12 cellular contexts compared by ENCODE assay signal in the genomic region with DNA sequence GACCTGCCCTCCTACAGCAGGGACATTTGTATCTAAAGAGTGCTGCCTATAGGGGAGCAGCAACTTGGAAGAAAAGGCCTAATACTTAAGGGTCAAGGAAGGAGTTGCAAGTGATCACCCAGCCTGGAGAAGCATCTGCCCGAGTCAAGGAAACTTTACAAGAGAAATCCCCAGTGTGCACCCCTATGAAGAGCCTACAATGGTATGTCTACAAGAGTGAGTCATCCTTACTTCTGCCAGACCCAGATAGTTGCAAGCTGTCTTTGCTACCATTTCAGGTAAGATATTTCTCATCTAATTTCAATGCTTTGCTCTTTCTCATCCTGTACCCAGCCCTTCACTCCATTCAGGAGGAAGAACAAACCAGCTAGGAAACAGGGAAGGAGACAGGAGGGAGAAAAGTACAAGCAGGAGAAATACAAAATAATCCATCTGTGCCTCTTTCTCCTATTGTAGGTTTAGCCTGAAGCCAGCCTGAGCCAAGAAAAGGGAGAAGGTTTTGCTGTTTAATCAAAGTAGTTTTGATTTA. TPM values are rescaled to one million over a fixed set of nuclear protein-coding genes. Genes with fewer than 3 reads are reported as not detected.
DNase-seq lines count a peak whose midpoint lies in the region; ATAC-seq, FAIRE-seq and TF ChIP-seq lines count a peak whose summit lies in the region.
"Had no signal": no experiment of that assay in that cellular context is flagged by ENCODE, and none has a peak within 500 bp of the region (broad histone marks: within the 10 kb centered on the region; RNA-seq: fewer than 3 reads in every experiment).

No MANE protein-coding gene starts in this region.

- no peak for TF ChIP-seq RAD21 in HepG2 (CRISPR knock-in tag; IDR thresholded peaks at IDR 0.05)

- no peak for TF ChIP-seq CTCF in HepG2 (CRISPR knock-in tag; IDR thresholded peaks at IDR 0.05)
- no peak for TF ChIP-seq CTCF in right lobe of liver (IDR thresholded peaks at IDR 0.05)
- no peak for TF ChIP-seq CTCF in RWPE2 (IDR thresholded peaks at IDR 0.05; ENCODE audit: poor library complexity, severe bottlenecking)
- TF ChIP-seq CTCF in fibroblast of villous mesenchyme (IDR thresholded peaks at IDR 0.05; ENCODE audit: insufficient read depth, low read depth, low read length): no peak
- TF ChIP-seq CTCF in GM10248 (IDR thresholded peaks at IDR 0.05; ENCODE audit: control extremely low read depth, extremely low read depth, low read depth, missing control alignments): no peak

- H3K4me1 ChIP-seq in HepG2 (ENCODE audit: insufficient read depth, low read length): peaks cover 16% of the 10 kb centered on the region
- H3K4me1 ChIP-seq in right lobe of liver: no peaks in the 10 kb centered on the region
- peaks cover 45% of the 10 kb centered on the region for H3K4me1 ChIP-seq in RWPE2 (ENCODE audit: insufficient read depth, poor library complexity, severe bottlenecking)

- H3K4me3 ChIP-seq in HepG2 (replicated peaks in 1 of 3; ENCODE audit: insufficient read depth in 1 of 3, low read depth in 2 of 3, low read length in 3 of 3) (no peak overlapping the region), right lobe of liver (no peak overlapping the region), RWPE2 (ENCODE audit: severe bottlenecking) (peak overlapping the region; percentile 16), fibroblast of villous mesenchyme (ENCODE audit: low read depth, low read length) (no peak overlapping the region)

- no peak for ATAC-seq in HepG2
- ATAC-seq in right lobe of liver: no peak
- ATAC-seq in RWPE2 (ENCODE audit: low read depth): peak; percentile 77
- no peak for ATAC-seq in GM19023 (IDR thresholded peaks at IDR 0.05; ENCODE audit: unreplicated experiment)
- no peak for ATAC-seq in GM19351 (IDR thresholded peaks at IDR 0.05; ENCODE audit: unreplicated experiment)

- in situ Hi-C loops in HepG2 (cut with HindIII; ENCODE audit: extremely low pct_ligation_motif_present, low pct_unique_long_range_greater_than_20kb): loop anchor here (5.0 kb wide), 1 partner anchor 114 kb away; a partner anchor contains a TSS

- H3K79me2 ChIP-seq in HepG2 (ENCODE audit: insufficient read depth, low read length): no peaks in the 10 kb centered on the region

- no peak for DNase-seq in HepG2 (ENCODE audit: low spot score)
- DNase-seq in right lobe of liver: no peak
- DNase-seq in RWPE2 (ENCODE audit: low spot score): no peak
- DNase-seq in fibroblast of villous mesenchyme (ENCODE audit: low read depth): peak; percentile 78
- no peak for DNase-seq in NCI-H82 (lab: John Stamatoyannopoulos, UW)
- no peak for DNase-seq in GM10248 (ENCODE audit: extremely low spot score)
- DNase-seq: NCI-H1092 treated with DMSO at 0.1 percent for 48 hours, T-cell had no signal

- FAIRE-seq in HepG2 (lab: Jason Lieb, UNC): no peak

- H3K9ac ChIP-seq in HepG2 (ENCODE audit: insufficient read depth, low read depth, low read length): no peak overlapping the region

- CTCF ChIA-PET in HepG2 (lab: Yijun Ruan, JAX; ENCODE audit: low intra/inter-chr PET ratio, low total read pairs): interaction anchor here (3.3 kb wide), 1 partner anchor 25 kb away, joined by 17 read pairs; no protein-coding TSS in a partner anchor
- CTCF ChIA-PET in GM10248 (lab: Yijun Ruan, JAX): interaction anchor here (1.0 to 2.7 kb wide), 5 partner anchors 8 to 221 kb away, joined by 3 to 13 read pairs (median 4); a partner anchor contains a TSS

- no peak overlapping the region for H2AFZ ChIP-seq in HepG2 (ENCODE audit: low read length)

- H3K36me3 ChIP-seq in HepG2 (replicated peaks in 1 of 2; ENCODE audit: control insufficient read depth in 1 of 2, insufficient read depth in 2 of 2, low read length in 2 of 2) (no peaks in the 10 kb centered on the region), right lobe of liver (no peaks in the 10 kb centered on the region), RWPE2 (ENCODE audit: low read depth) (no peaks in the 10 kb centered on the region)
- H3K36me3 ChIP-seq: neutrophil had no signal

- no peak overlapping the region for H3K4me2 ChIP-seq in HepG2 (ENCODE audit: low read depth, low read length)

- no peaks in the 10 kb centered on the region for H4K20me1 ChIP-seq in HepG2 (ENCODE audit: insufficient read depth, low read length)

- WGBS in HepG2 (ENCODE audit: low lambda C conversion rate): 20% methylated on average over 1 of the region's 1 CpG
- WGBS in right lobe of liver (ENCODE audit: insufficient coverage, low coverage, low lambda C conversion rate, missing lambda C conversion rate): 100% methylated on average over 1 of the region's 1 CpG

- intact Hi-C loops in HepG2 (cut with micrococcal nuclease; ENCODE audit: unreplicated experiment): loop anchor here (5.0 kb wide), 1 partner anchor 314 kb away; no protein-coding TSS in a partner anchor
- intact Hi-C loops in right lobe of liver (cut with DNase I): loop anchor here in 1 of 2 donors (5.0 kb wide), 1 partner anchor 219 kb away; no protein-coding TSS in a partner anchor

- BruUV-seq in HepG2 (replicated peaks; lab: Mats Ljungman, UMichigan): no TSS peak

- POLR2A ChIA-PET in HepG2 (lab: Yijun Ruan, JAX): no interaction called here
- POLR2A ChIA-PET in GM10248 (lab: Yijun Ruan, JAX): no interaction called here

- no peaks in the 10 kb centered on the region for H3K27me3 ChIP-seq in HepG2 (ENCODE audit: control insufficient read depth in 1 of 2, insufficient read depth in 2 of 2, low read length in 2 of 2)
- no peaks in the 10 kb centered on the region for H3K27me3 ChIP-seq in right lobe of liver
- no peaks in the 10 kb centered on the region for H3K27me3 ChIP-seq in RWPE2 (ENCODE audit: insufficient read depth, poor library complexity, severe bottlenecking)
- H3K27me3 ChIP-seq: neutrophil had no signal

- H3K9me3 ChIP-seq in HepG2 (ENCODE audit: low read length): no peaks in the 10 kb centered on the region
- no peaks in the 10 kb centered on the region for H3K9me3 ChIP-seq in right lobe of liver
- H3K9me3 ChIP-seq in RWPE2 (ENCODE audit: severe bottlenecking): no peaks in the 10 kb centered on the region
- H3K9me3 ChIP-seq: neutrophil had no signal

- H3K27ac ChIP-seq in HepG2 (ENCODE audit: extremely low read length, insufficient read depth, low read length): no peak overlapping the region
- no peak overlapping the region for H3K27ac ChIP-seq in right lobe of liver
- H3K27ac ChIP-seq in RWPE2 (ENCODE audit: poor library complexity, severe bottlenecking): peak overlapping the region; percentile 85
- H3K27ac ChIP-seq: neutrophil had no signal

- TF ChIP-seq POLR2A in HepG2 (IDR thresholded peaks at IDR 0.05; ENCODE audit: insufficient read depth in 1 of 2, low read depth in 2 of 2, low read length in 2 of 2) (no peak), right lobe of liver (IDR thresholded peaks at IDR 0.05) (no peak)

- TF ChIP-seq EP300 in HepG2 (IDR thresholded peaks at IDR 0.05; ENCODE audit: low read depth in 2 of 2, low read length in 2 of 2) (no peak), HepG2 (CRISPR knock-in tag; IDR thresholded peaks at IDR 0.05; ENCODE audit: borderline replicate concordance) (no peak)

TF ChIP-seq in HepG2, 621 proteins besides CTCF, POLR2A, EP300 and RAD21 (continues in another document):
- no peak for TF ChIP-seq ZNF33A (CRISPR knock-in tag; IDR thresholded peaks at IDR 0.05; ENCODE audit: borderline replicate concordance)
- TF ChIP-seq, protein P1, sequence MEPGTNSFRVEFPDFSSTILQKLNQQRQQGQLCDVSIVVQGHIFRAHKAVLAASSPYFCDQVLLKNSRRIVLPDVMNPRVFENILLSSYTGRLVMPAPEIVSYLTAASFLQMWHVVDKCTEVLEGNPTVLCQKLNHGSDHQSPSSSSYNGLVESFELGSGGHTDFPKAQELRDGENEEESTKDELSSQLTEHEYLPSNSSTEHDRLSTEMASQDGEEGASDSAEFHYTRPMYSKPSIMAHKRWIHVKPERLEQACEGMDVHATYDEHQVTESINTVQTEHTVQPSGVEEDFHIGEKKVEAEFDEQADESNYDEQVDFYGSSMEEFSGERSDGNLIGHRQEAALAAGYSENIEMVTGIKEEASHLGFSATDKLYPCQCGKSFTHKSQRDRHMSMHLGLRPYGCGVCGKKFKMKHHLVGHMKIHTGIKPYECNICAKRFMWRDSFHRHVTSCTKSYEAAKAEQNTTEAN (CRISPR knock-in tag; conservative IDR thresholded peaks at IDR 0.05): no peak

RNA-seq across cellular contexts. Expression of a gene that starts 34.4 kb away (rescaled TPM):
- not detected in 2 replicates for total RNA-seq in HepG2 (2016; rRNA removed; fragmentation: Illumina TruSeq; extraction: Trizol)
- total RNA-seq in HepG2 (2016; cell fraction: cytosol; rRNA removed; fragmentation: Illumina TruSeq; extraction: Trizol; ENCODE audit: low read depth): not detected in 2 replicates
- total RNA-seq in HepG2 (2016; cell fraction: insoluble cytoplasmic fraction; rRNA removed; fragmentation: Illumina TruSeq; extraction: Trizol): not detected in 2 replicates
- not detected in 2 replicates for total RNA-seq in HepG2 (2016; cell fraction: membrane; rRNA removed; fragmentation: Illumina TruSeq; extraction: Trizol)
- total RNA-seq in HepG2 (2016; cell fraction: nucleus; rRNA removed; fragmentation: Illumina TruSeq; extraction: Trizol): not detected in 2 replicates
- not detected in 2 replicates for polyA plus RNA-seq in HepG2 (2011; rRNA removed)
- polyA plus RNA-seq in HepG2 (2011; cell fraction: cytosol; rRNA removed): not detected in 2 replicates
- not detected in 2 replicates for polyA plus RNA-seq in HepG2 (2011; cell fraction: nucleus; rRNA removed)
- not detected in 2 replicates for polyA plus RNA-seq in HepG2 (2012)
- polyA plus RNA-seq in HepG2 (2016; cell fraction: cytosol; fragmentation: Illumina TruSeq; extraction: Trizol; ENCODE audit: low read depth): not detected in 2 replicates
- polyA plus RNA-seq in HepG2 (2016; cell fraction: insoluble cytoplasmic fraction; fragmentation: Illumina TruSeq; extraction: Trizol; ENCODE audit: low read depth): not detected in 2 replicates
- polyA plus RNA-seq in HepG2 (2016; cell fraction: membrane; fragmentation: Illumina TruSeq; extraction: Trizol; ENCODE audit: low read depth): not detected in 2 replicates
- polyA plus RNA-seq in HepG2 (2016; cell fraction: nucleus; fragmentation: Illumina TruSeq; extraction: Trizol; ENCODE audit: insufficient read depth, low read depth): not detected in 2 replicates
- polyA minus RNA-seq in HepG2 (2011; rRNA and poly(A)+ RNA removed; ENCODE audit: low replicate concordance): not detected in 2 replicates
- not detected in 2 replicates for polyA minus RNA-seq in HepG2 (2011; cell fraction: cytosol; rRNA and poly(A)+ RNA removed)
- not detected in 2 replicates for polyA minus RNA-seq in HepG2 (2011; cell fraction: nucleus; rRNA and poly(A)+ RNA removed)
- total RNA-seq in right lobe of liver: not detected
- total RNA-seq in fibroblast of villous mesenchyme: not detected in 2 replicates
- total RNA-seq: glomerular endothelial cell, T-cell had no signal
